In genomic region chr2:28329184-28329583, GRCh38 we compare ENCODE assay signal across 29 cellular contexts.
"Had no signal": no experiment of that assay in that cellular context is flagged by ENCODE, and none has a peak within 500 bp of the region (broad histone marks: within the 10 kb centered on the region; RNA-seq: fewer than 3 reads in every experiment).

No MANE protein-coding gene starts in this region.

- DNase-seq: activated CD4-positive, alpha-beta T cell treated with anti-CD3 and anti-CD28 coated beads for 36 hours; activated CD4-positive, alpha-beta T cell treated with anti-CD3 and anti-CD28 coated beads, Interleukin-2, amount 50 U/mL, for 1 hour; activated CD8-positive, alpha-beta memory T cell treated with anti-CD3 and anti-CD28 coated beads, Interleukin-2, amount 50 U/mL, for 48 hours; activated CD8-positive, alpha-beta T cell treated with anti-CD3 and anti-CD28 coated beads for 36 hours; activated effector memory CD4-positive, alpha-beta T cell treated with Interleukin-2 at 50 U/mL for 16 hours; activated naive CD4-positive, alpha-beta T cell; activated T-cell treated with anti-CD3 and anti-CD28 coated beads, Interleukin-2, amount 50 U/mL, for 1 hour; aorta; central memory CD4-positive, alpha-beta T cell; KG1; NCI-H1092; NCI-H1417; NCI-H1694; NCI-H2029; NCI-H345; NCI-H510A; NCI-H526 treated with DMSO at 0.1 percent for 48 hours; NCI-H82; NK-92 treated with Interleukin-12 subunit alpha and Interleukin-12 subunit beta, amount 100 ng/mL, for 24 hours; OCI-M1; RPMI8226; T-cell; T-helper 2 cell had no signal

- H3K4me3 ChIP-seq: breast epithelium, SK-N-MC had no signal

- H3K9me3 Mint-ChIP-seq: activated CD8-positive, alpha-beta T cell treated with anti-CD3 and anti-CD28 coated beads for 36 hours; activated naive CD4-positive, alpha-beta T cell treated with anti-CD3 and anti-CD28 coated beads, Interleukin-2, amount 50 U/mL, for 24 hours; T-cell had no signal

- H3K27ac ChIP-seq: VCaP had no signal

- H3K27me3 Mint-ChIP-seq: activated CD4-positive, alpha-beta T cell treated with anti-CD3 and anti-CD28 coated beads for 36 hours; activated CD8-positive, alpha-beta T cell treated with anti-CD3 and anti-CD28 coated beads for 36 hours; activated naive CD4-positive, alpha-beta T cell treated with anti-CD3 and anti-CD28 coated beads, Interleukin-2, amount 50 U/mL, for 24 hours; T-cell had no signal

- H3K27ac Mint-ChIP-seq: activated CD4-positive, alpha-beta T cell treated with anti-CD3 and anti-CD28 coated beads for 36 hours; activated CD8-positive, alpha-beta T cell treated with anti-CD3 and anti-CD28 coated beads for 36 hours; activated naive CD4-positive, alpha-beta T cell treated with anti-CD3 and anti-CD28 coated beads, Interleukin-2, amount 50 U/mL, for 24 hours; T-cell had no signal

- ATAC-seq: activated CD4-positive, alpha-beta T cell treated with anti-CD3 and anti-CD28 coated beads for 36 hours; activated CD8-positive, alpha-beta T cell treated with anti-CD3 and anti-CD28 coated beads for 36 hours; Panc1; Right ventricle myocardium inferior; T-cell had no signal

- H3K4me3 Mint-ChIP-seq: activated CD4-positive, alpha-beta T cell treated with anti-CD3 and anti-CD28 coated beads for 36 hours; activated CD8-positive, alpha-beta T cell treated with anti-CD3 and anti-CD28 coated beads for 36 hours; activated naive CD4-positive, alpha-beta T cell treated with anti-CD3 and anti-CD28 coated beads, Interleukin-2, amount 50 U/mL, for 24 hours; T-cell had no signal
